In genomic region chr10:132809237-132810140, GRCh38 we compare ENCODE assay signal across 23 cellular contexts. TPM values are rescaled to one million over a fixed set of nuclear protein-coding genes. Genes with fewer than 3 reads are reported as not detected.
DNase-seq lines count a peak whose midpoint lies in the region; ATAC-seq and TF ChIP-seq lines count a peak whose summit lies in the region.
"Had no signal": no experiment of that assay in that cellular context is flagged by ENCODE, and none has a peak within 500 bp of the region (broad histone marks: within the 10 kb centered on the region; RNA-seq: fewer than 3 reads in every experiment).

No MANE protein-coding gene starts in this region.

- no peaks in the 10 kb centered on the region for H3K36me3 Mint-ChIP-seq in natural killer cell treated with Interleukin-12 subunit alpha and Interleukin-12 subunit beta and Interleukin-15 and Interleukin-18, amount 100 ng/mL, for 72 hours
- no peaks in the 10 kb centered on the region for H3K36me3 Mint-ChIP-seq in natural killer cell

- no peak overlapping the region for H3K4me3 Mint-ChIP-seq in natural killer cell treated with Interleukin-12 subunit alpha and Interleukin-12 subunit beta and Interleukin-15 and Interleukin-18, amount 100 ng/mL, for 72 hours
- H3K4me3 Mint-ChIP-seq in natural killer cell, result no peak overlapping the region
- H3K4me3 Mint-ChIP-seq: CD4-positive, alpha-beta T cell; HFFc6 had no signal

- intact Hi-C loops in natural killer cell (cut with micrococcal nuclease), result no loop called here
- intact Hi-C loops in lower lobe of right lung (cut with DNase I), result no loop called here
- intact Hi-C loops in sciatic nerve (cut with DNase I), result no loop called here

- peak; percentile 58 for DNase-seq in natural killer cell treated with Interleukin-12 subunit alpha and Interleukin-12 subunit beta and Interleukin-15 and Interleukin-18, amount 100 ng/mL, for 72 hours (ENCODE audit: low spot score)
- DNase-seq in natural killer cell, result no peak
- peak; percentile 30 for DNase-seq in lower lobe of right lung
- peak; percentile 45 for DNase-seq in sciatic nerve (ENCODE audit: low spot score)
- no peak for DNase-seq in activated CD4-positive, alpha-beta T cell treated with anti-CD3 and anti-CD28 coated beads for 4 hours
- no peak for DNase-seq in NCI-H146 (lab: John Stamatoyannopoulos, UW)
- DNase-seq: GM23248, HFFc6, KBM-7, NCI-H1105 treated with DMSO at 0.1 percent for 48 hours, NCI-H1694, NCI-H2029 treated with DMSO at 0.1 percent for 48 hours, NCI-H2227 treated with DMSO at 0.1 percent for 48 hours, NCI-H510A, NCI-H69, SHP77 treated with DMSO at 0.1 percent for 48 hours had no signal

- no peaks in the 10 kb centered on the region for H3K36me3 ChIP-seq in lower lobe of right lung
- H3K36me3 ChIP-seq: HAP-1 had no signal

- peaks cover 39% of the 10 kb centered on the region for H3K27me3 ChIP-seq in lower lobe of right lung (ENCODE audit: low read depth)

- H3K4me3 ChIP-seq in lower lobe of right lung, result no peak overlapping the region
- H3K4me3 ChIP-seq: GM23248, HAP-1 had no signal

- no peak overlapping the region for H3K27ac ChIP-seq in lower lobe of right lung
- H3K27ac ChIP-seq: GM23248, RWPE1 had no signal

- ATAC-seq in natural killer cell treated with Interleukin-12 subunit alpha and Interleukin-12 subunit beta and Interleukin-15 and Interleukin-18, amount 100 ng/mL, for 72 hours, result no peak
- no peak for ATAC-seq in natural killer cell
- ATAC-seq in lower lobe of right lung, result no peak
- ATAC-seq in sciatic nerve, result no peak
- ATAC-seq in GM18907 (IDR thresholded peaks at IDR 0.05; ENCODE audit: unreplicated experiment), result no peak

- no peak overlapping the region for H3K27ac Mint-ChIP-seq in natural killer cell treated with Interleukin-12 subunit alpha and Interleukin-12 subunit beta and Interleukin-15 and Interleukin-18, amount 100 ng/mL, for 72 hours
- no peak overlapping the region for H3K27ac Mint-ChIP-seq in natural killer cell
- H3K27ac Mint-ChIP-seq: CD4-positive, alpha-beta T cell; HFFc6 had no signal

- no peaks in the 10 kb centered on the region for H3K9me3 Mint-ChIP-seq in natural killer cell treated with Interleukin-12 subunit alpha and Interleukin-12 subunit beta and Interleukin-15 and Interleukin-18, amount 100 ng/mL, for 72 hours
- no peaks in the 10 kb centered on the region for H3K9me3 Mint-ChIP-seq in natural killer cell
- H3K9me3 Mint-ChIP-seq: CD4-positive, alpha-beta T cell; HFFc6 had no signal

- no peaks in the 10 kb centered on the region for H3K4me1 ChIP-seq in lower lobe of right lung
- H3K4me1 ChIP-seq: HAP-1 had no signal

- no peak for TF ChIP-seq CTCF in natural killer cell (IDR thresholded peaks at IDR 0.05)
- TF ChIP-seq CTCF in lower lobe of right lung (IDR thresholded peaks at IDR 0.05), result no peak

- H3K4me1 Mint-ChIP-seq in natural killer cell treated with Interleukin-12 subunit alpha and Interleukin-12 subunit beta and Interleukin-15 and Interleukin-18, amount 100 ng/mL, for 72 hours (ENCODE audit: low read depth in 2 of 2), result no peaks in the 10 kb centered on the region
- no peaks in the 10 kb centered on the region for H3K4me1 Mint-ChIP-seq in natural killer cell

- no peaks in the 10 kb centered on the region for H3K9me3 ChIP-seq in lower lobe of right lung
- H3K9me3 ChIP-seq: HAP-1 had no signal

- H3K27me3 Mint-ChIP-seq in natural killer cell treated with Interleukin-12 subunit alpha and Interleukin-12 subunit beta and Interleukin-15 and Interleukin-18, amount 100 ng/mL, for 72 hours, result no peaks in the 10 kb centered on the region
- H3K27me3 Mint-ChIP-seq in natural killer cell (ENCODE audit: low read depth in 2 of 2), result no peaks in the 10 kb centered on the region
- H3K27me3 Mint-ChIP-seq: CD4-positive, alpha-beta T cell had no signal

RNA-seq across cellular contexts. Expression of gene NKX6-2, which starts 23.5 kb away (rescaled TPM):
- total RNA-seq in natural killer cell treated with Interleukin-12 subunit alpha and Interleukin-12 subunit beta and Interleukin-15 and Interleukin-18, amount 100 ng/mL, for 72 hours, result not detected
- not detected for total RNA-seq in natural killer cell
- total RNA-seq in lower lobe of right lung, result not detected
- total RNA-seq in sciatic nerve, result 2.1 TPM
- total RNA-seq: A172; CD4-positive, alpha-beta T cell; GM23248; HFFc6; LHCN-M2; MCF 10A had no signal

Comparison
In these comparisons a context has a peak if more than half of its experiments do, and no peak if none do; other contexts are left out.
1. DNase-seq: peak in natural killer cell treated with Interleukin-12 subunit alpha and Interleukin-12 subunit beta and Interleukin-15 and Interleukin-18, amount 100 ng/mL, for 72 hours (single experiment), lower lobe of right lung (single experiment) and sciatic nerve (single experiment); none in natural killer cell (single experiment), activated CD4-positive, alpha-beta T cell treated with anti-CD3 and anti-CD28 coated beads for 4 hours (0 of 2) and NCI-H146 (single experiment).